16 cellular contexts compared by ENCODE assay signal in genomic region chr11:123584186-123584585, GRCh38.
DNase-seq lines count a peak whose midpoint lies in the region; ATAC-seq and TF ChIP-seq lines count a peak whose summit lies in the region.
"Had no signal": no experiment of that assay in that cellular context is flagged by ENCODE, and none has a peak within 500 bp of the region (broad histone marks: within the 10 kb centered on the region; RNA-seq: fewer than 3 reads in every experiment).

No MANE protein-coding gene starts in this region.

- no peaks in the 10 kb centered on the region for H3K36me3 Mint-ChIP-seq in mesothelial cell of epicardium

- H3K27me3 ChIP-seq in BLaER1 treated with 17β-estradiol and CSF1 and Interleukin-3, amounts not matched to agents 10 nM and 100 nM = no peaks in the 10 kb centered on the region
- H3K27me3 ChIP-seq in GM23248 (replicated peaks; ENCODE audit: insufficient read depth) = no peaks in the 10 kb centered on the region
- H3K27me3 ChIP-seq in SJCRH30 = no peaks in the 10 kb centered on the region

- no peak for ATAC-seq in HG03521 (IDR thresholded peaks at IDR 0.05; ENCODE audit: unreplicated experiment)
- ATAC-seq: HCT116 had no signal

- H2AFZ ChIP-seq in GM23248 = no peak overlapping the region

- H3F3A ChIP-seq in GM23248 (ENCODE audit: insufficient read depth) = no peaks in the 10 kb centered on the region

- no peak overlapping the region for H3K4me3 ChIP-seq in BLaER1 treated with 17β-estradiol and CSF1 and Interleukin-3, amounts not matched to agents 10 nM and 100 nM
- H3K4me3 ChIP-seq in GM23248 (no peak overlapping the region), SJCRH30 (no peak overlapping the region)

- H4K20me1 ChIP-seq in BLaER1 treated with 17β-estradiol and CSF1 and Interleukin-3, amounts not matched to agents 10 nM and 100 nM = peaks cover 0 to 39% (median 8%) of the 10 kb centered on the region in 11 experiments; a peak in 12 of 22 replicates
- no peaks in the 10 kb centered on the region for H4K20me1 ChIP-seq in GM23248 (ENCODE audit: insufficient read depth)

- no peak for TF ChIP-seq CTCF in mesothelial cell of epicardium (IDR thresholded peaks at IDR 0.05; ENCODE audit: unreplicated experiment)

- peaks cover 2% of the 10 kb centered on the region for H3K27me3 Mint-ChIP-seq in mesothelial cell of epicardium (ENCODE audit: low read depth)
- H3K27me3 Mint-ChIP-seq: CD4-positive, CD25-positive, alpha-beta regulatory T cell had no signal

- peaks cover 20% of the 10 kb centered on the region for H3K4me1 Mint-ChIP-seq in mesothelial cell of epicardium

- DNase-seq in GM23248 (peak; percentile 16), SJCRH30 (no peak), DMS153 treated with DMSO at 0.1 percent for 48 hours (lab: John Stamatoyannopoulos, UW; ENCODE audit: unreplicated experiment) (no peak), mesothelial cell of epicardium (ENCODE audit: low spot score in 2 of 2, unreplicated experiment in 2 of 2) (no peak), NCI-H774 (lab: John Stamatoyannopoulos, UW) (no peak)
- DNase-seq: C1 segment of cervical spinal cord; CD4-positive, CD25-positive, alpha-beta regulatory T cell; CD8-positive, alpha-beta memory T cell; COR-L47; DMS 273 treated with DMSO at 0.1 percent for 48 hours; HFFc6; Kasumi-1; KG1 had no signal

- peaks cover 0 to 6% (median 0%) of the 10 kb centered on the region in 11 experiments; a peak in 1 of 22 replicates for H3K36me3 ChIP-seq in BLaER1 treated with 17β-estradiol and CSF1 and Interleukin-3, amounts not matched to agents 10 nM and 100 nM
- H3K36me3 ChIP-seq in GM23248 (ENCODE audit: low read depth) = no peaks in the 10 kb centered on the region
- no peaks in the 10 kb centered on the region for H3K36me3 ChIP-seq in SJCRH30

- WGBS in GM23248 (ENCODE audit: low coverage in 1 of 2, low lambda C conversion rate in 2 of 2, missing lambda C conversion rate in 2 of 2), 2 experiments = 91 to 96% methylated on average over 2 to 4 of the region's 4 CpGs

- peaks cover 11 to 39% (median 23%) of the 10 kb centered on the region in 10 experiments for H3K4me1 ChIP-seq in BLaER1 treated with 17β-estradiol and CSF1 and Interleukin-3, amounts not matched to agents 10 nM and 100 nM
- H3K4me1 ChIP-seq in GM23248 (ENCODE audit: insufficient read depth) (no peaks in the 10 kb centered on the region), SJCRH30 (peaks cover 26% of the 10 kb centered on the region)

- no peaks in the 10 kb centered on the region for H3K79me2 ChIP-seq in GM23248 (ENCODE audit: insufficient read depth)

- H3K27ac ChIP-seq in BLaER1 treated with 17β-estradiol and CSF1 and Interleukin-3, amounts not matched to agents 10 nM and 100 nM = no peak overlapping the region
- H3K27ac ChIP-seq in GM23248 = no peak overlapping the region
- peak overlapping the region; percentile 84 for H3K27ac ChIP-seq in SJCRH30

- H3K4me3 Mint-ChIP-seq in mesothelial cell of epicardium = no peak overlapping the region
- H3K4me3 Mint-ChIP-seq: CD4-positive, CD25-positive, alpha-beta regulatory T cell; CD8-positive, alpha-beta memory T cell; HFFc6 had no signal

- H3K27ac Mint-ChIP-seq in mesothelial cell of epicardium = no peak overlapping the region
- H3K27ac Mint-ChIP-seq: CD4-positive, CD25-positive, alpha-beta regulatory T cell; HFFc6 had no signal

- H3K9ac ChIP-seq in BLaER1 treated with 17β-estradiol and CSF1 and Interleukin-3, amounts not matched to agents 10 nM and 100 nM = no peak overlapping the region
- H3K9ac ChIP-seq in GM23248 = no peak overlapping the region

- H3K9me2 ChIP-seq in GM23248 (ENCODE audit: insufficient read depth) = no peaks in the 10 kb centered on the region

- H3K4me2 ChIP-seq in BLaER1 treated with 17β-estradiol and CSF1 and Interleukin-3, amounts not matched to agents 10 nM and 100 nM = peak overlapping the region in 8 of 11 experiments; percentile 28 to 72 (median 53); a peak in 16 of 22 replicates
- no peak overlapping the region for H3K4me2 ChIP-seq in GM23248 (ENCODE audit: unreplicated experiment)

- no peaks in the 10 kb centered on the region for H3K9me3 Mint-ChIP-seq in mesothelial cell of epicardium
- H3K9me3 Mint-ChIP-seq: CD4-positive, CD25-positive, alpha-beta regulatory T cell; CD8-positive, alpha-beta memory T cell; HFFc6 had no signal

- in situ Hi-C loops in GM23248 (cut with MboI) = no loop called here

- H3K9me3 ChIP-seq in BLaER1 treated with 17β-estradiol and CSF1 and Interleukin-3, amounts not matched to agents 10 nM and 100 nM (replicated peaks in 1 of 11) = no peaks in the 10 kb centered on the region
- H3K9me3 ChIP-seq in GM23248 (ENCODE audit: low read depth) (no peaks in the 10 kb centered on the region), SJCRH30 (replicated peaks) (no peaks in the 10 kb centered on the region)
